Comparison of ENCODE assay signal across 14 cellular contexts in genomic region chr9:38681747-38682227, GRCh38. TPM values are rescaled to one million over a fixed set of nuclear protein-coding genes. Genes with fewer than 3 reads are reported as not detected.
DNase-seq lines count a peak whose midpoint lies in the region; ATAC-seq and TF ChIP-seq lines count a peak whose summit lies in the region.
"Had no signal": no experiment of that assay in that cellular context is flagged by ENCODE, and none has a peak within 500 bp of the region (broad histone marks: within the 10 kb centered on the region; RNA-seq: fewer than 3 reads in every experiment).

No MANE protein-coding gene starts in this region.

- H3K9me3 ChIP-seq in body of pancreas = no peaks in the 10 kb centered on the region
- H3K9me3 ChIP-seq: BE2C had no signal

- ATAC-seq in HG02610 (IDR thresholded peaks at IDR 0.05; ENCODE audit: unreplicated experiment) = peak; percentile 60
- peak; percentile 71 for ATAC-seq in activated T-helper 17 cell treated with anti-CD3 and anti-CD28 coated beads, Interleukin-2, amount 50 U/mL, for 72 hours (replicated peaks)
- ATAC-seq in body of pancreas = no peak
- ATAC-seq: T-helper 17 cell had no signal

- POLR2A ChIA-PET in AG04449 (lab: Yijun Ruan, JAX) = no interaction called here

- H3K27ac ChIP-seq in body of pancreas = no peak overlapping the region

- no peak overlapping the region for H3K27ac Mint-ChIP-seq in activated T-helper 17 cell treated with anti-CD3 and anti-CD28 coated beads, Interleukin-2, amount 50 U/mL, for 72 hours
- no peak overlapping the region for H3K27ac Mint-ChIP-seq in progenitor cell of endocrine pancreas
- H3K27ac Mint-ChIP-seq: T-helper 17 cell had no signal

- 48 to 52% methylated on average over 4 of the region's 4 CpGs for WGBS in lower leg skin, 2 donors
- 31 to 40% methylated on average over 4 of the region's 4 CpGs for WGBS in body of pancreas, 2 donors

- H3K4me1 ChIP-seq in body of pancreas = no peaks in the 10 kb centered on the region
- H3K4me1 ChIP-seq: BE2C had no signal

- intact Hi-C loops in lower leg skin (cut with DNase I; ENCODE audit: low total_unique reads) = no loop called here
- intact Hi-C loops in body of pancreas (cut with DNase I) = no loop called here

- H3K27me3 Mint-ChIP-seq in activated T-helper 17 cell treated with anti-CD3 and anti-CD28 coated beads, Interleukin-2, amount 50 U/mL, for 72 hours = peaks cover 17% of the 10 kb centered on the region
- peaks cover 28% of the 10 kb centered on the region for H3K27me3 Mint-ChIP-seq in progenitor cell of endocrine pancreas

- CTCF ChIA-PET in AG04449 (lab: Yijun Ruan, JAX) = no interaction called here

- TF ChIP-seq POLR2A in lower leg skin (IDR thresholded peaks at IDR 0.05) (no peak), body of pancreas (IDR thresholded peaks at IDR 0.05) (no peak)

- no peaks in the 10 kb centered on the region for H3K36me3 Mint-ChIP-seq in activated T-helper 17 cell treated with anti-CD3 and anti-CD28 coated beads, Interleukin-2, amount 50 U/mL, for 72 hours (ENCODE audit: low read depth)
- no peaks in the 10 kb centered on the region for H3K36me3 Mint-ChIP-seq in progenitor cell of endocrine pancreas (ENCODE audit: insufficient read depth)

- H3K4me3 Mint-ChIP-seq in activated T-helper 17 cell treated with anti-CD3 and anti-CD28 coated beads, Interleukin-2, amount 50 U/mL, for 72 hours = no peak overlapping the region
- H3K4me3 Mint-ChIP-seq in progenitor cell of endocrine pancreas (ENCODE audit: low read depth) = no peak overlapping the region
- H3K4me3 Mint-ChIP-seq: T-helper 17 cell had no signal

- no peaks in the 10 kb centered on the region for H3K27me3 ChIP-seq in body of pancreas
- H3K27me3 ChIP-seq: BE2C had no signal

- peaks cover 5% of the 10 kb centered on the region for H3K4me1 Mint-ChIP-seq in activated T-helper 17 cell treated with anti-CD3 and anti-CD28 coated beads, Interleukin-2, amount 50 U/mL, for 72 hours
- H3K4me1 Mint-ChIP-seq in progenitor cell of endocrine pancreas (ENCODE audit: low read depth) = peaks cover 12% of the 10 kb centered on the region

- H3K4me3 ChIP-seq in AG04449 (ENCODE audit: low read depth, low read length) (no peak overlapping the region), lower leg skin (ENCODE audit: low read depth, poor library complexity, severe bottlenecking) (no peak overlapping the region), body of pancreas (no peak overlapping the region)

- no peaks in the 10 kb centered on the region for H3K9me3 Mint-ChIP-seq in activated T-helper 17 cell treated with anti-CD3 and anti-CD28 coated beads, Interleukin-2, amount 50 U/mL, for 72 hours
- H3K9me3 Mint-ChIP-seq in progenitor cell of endocrine pancreas (ENCODE audit: low read depth) = no peaks in the 10 kb centered on the region

- H3K36me3 ChIP-seq in body of pancreas (replicated peaks in 1 of 2; ENCODE audit: insufficient read depth in 1 of 2, low read depth in 2 of 2) = no peaks in the 10 kb centered on the region
- H3K36me3 ChIP-seq: BE2C had no signal

- DNase-seq in AG04449 (ENCODE audit: low read depth, low spot score) = peak; percentile 44
- peak; percentile 30 for DNase-seq in glomerular visceral epithelial cell (ENCODE audit: extremely low spot score)
- DNase-seq in lower leg skin (ENCODE audit: low spot score in 2 of 2) = no peak
- no peak for DNase-seq in progenitor cell of endocrine pancreas (ENCODE audit: low spot score, unreplicated experiment)
- DNase-seq in body of pancreas = no peak
- no peak for DNase-seq in AG08396 (ENCODE audit: low spot score)
- DNase-seq: BE2C, H7, T-helper 17 cell had no signal

- TF ChIP-seq CTCF in AG04449 (IDR thresholded peaks at IDR 0.05; ENCODE audit: insufficient read depth, low read length, missing control alignments) (no peak), lower leg skin (IDR thresholded peaks at IDR 0.05) (no peak), progenitor cell of endocrine pancreas (IDR thresholded peaks at IDR 0.05; ENCODE audit: unreplicated experiment) (no peak), body of pancreas (IDR thresholded peaks at IDR 0.05) (no peak)

RNA-seq across cellular contexts. Expression of gene FAM240B, which starts 38.1 kb away (rescaled TPM):
- total RNA-seq in activated T-helper 17 cell treated with anti-CD3 and anti-CD28 coated beads, Interleukin-2, amount 50 U/mL, for 72 hours = not detected
- total RNA-seq in lower leg skin (not detected), progenitor cell of endocrine pancreas (not detected in 2 replicates), body of pancreas (not detected)
- total RNA-seq: cerebellum, H7, NCI-H460, omental fat pad, T-helper 17 cell had no signal

Comparison
In these comparisons a context has a peak if more than half of its experiments do, and no peak if none do; other contexts are left out.
1. DNase-seq: peak in AG04449 (single experiment) and glomerular visceral epithelial cell (single experiment); none in lower leg skin (0 of 2), progenitor cell of endocrine pancreas (single experiment), body of pancreas (0 of 4) and AG08396 (single experiment).